ENCODE assay signal across 23 cellular contexts in the genomic region with DNA sequence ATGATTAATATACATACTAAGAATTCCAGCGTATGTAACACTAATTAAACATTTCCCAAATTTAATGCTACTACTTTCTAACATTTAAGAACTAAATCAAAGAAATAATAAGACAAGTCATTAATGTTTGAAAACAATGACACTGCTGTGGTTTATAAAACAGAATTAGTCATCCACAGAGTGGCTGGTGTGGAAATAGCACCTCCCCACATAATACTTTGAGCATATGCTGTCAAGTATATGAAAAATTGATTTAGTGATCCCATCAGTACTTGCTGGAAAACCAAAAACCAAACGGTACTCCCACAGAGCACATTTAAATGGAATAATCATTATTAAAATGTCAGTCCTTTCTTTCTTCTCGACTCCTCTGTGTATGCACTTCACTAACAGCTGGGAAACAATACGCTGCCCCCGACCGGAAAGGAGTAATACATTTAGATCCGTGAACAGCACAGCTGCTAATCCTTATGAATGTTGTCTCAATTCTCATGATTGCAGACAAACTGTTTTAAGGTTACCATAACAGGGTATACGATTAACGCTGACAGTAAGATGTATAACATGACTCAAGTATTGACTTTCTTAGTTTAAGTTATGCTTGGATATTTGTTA.
DNase-seq lines count a peak whose midpoint lies in the region; ATAC-seq and TF ChIP-seq lines count a peak whose summit lies in the region.
"Had no signal": no experiment of that assay in that cellular context is flagged by ENCODE, and none has a peak within 500 bp of the region (broad histone marks: within the 10 kb centered on the region; RNA-seq: fewer than 3 reads in every experiment).

No MANE protein-coding gene starts in this region.

- TF ChIP-seq RAD21 in HCT116 (IDR thresholded peaks at IDR 0.05; ENCODE audit: low read depth), result no peak

- H3K79me2 ChIP-seq in HCT116 (ENCODE audit: insufficient read depth, low read length), result 0 out of 2 replicates have a peak, but pooled peaks cover 3% of the 10 kb centered on the region

- no peaks in the 10 kb centered on the region for H3K9me2 ChIP-seq in HCT116 (ENCODE audit: insufficient read depth)

- peak overlapping the region; percentile 29; the same call in 1 of the 2 replicates for H3K4me2 ChIP-seq in HCT116 (ENCODE audit: low read length)
- H3K4me2 ChIP-seq: BLaER1 had no signal

- ATAC-seq in HCT116 (no peak), GM21360 (IDR thresholded peaks at IDR 0.05; ENCODE audit: unreplicated experiment) (no peak), GM18511 (IDR thresholded peaks at IDR 0.05; ENCODE audit: unreplicated experiment) (no peak)
- ATAC-seq: effector memory CD8-positive, alpha-beta T cell; Panc1 had no signal

- no peaks in the 10 kb centered on the region; a peak in 1 of 4 replicates for H3K36me3 ChIP-seq in HCT116 (ENCODE audit: control insufficient read depth in 1 of 2, insufficient read depth in 2 of 2, low read length in 2 of 2)

- no TSS peak for BruUV-seq in HCT116 (replicated peaks; lab: Mats Ljungman, UMichigan)

- H3K4me3 ChIP-seq in HCT116 (replicated peaks in 1 of 2; ENCODE audit: low read depth in 1 of 2, low read length in 2 of 2), result no peak overlapping the region
- H3K4me3 ChIP-seq: BLaER1, vagina had no signal

- DNase-seq in COLO668 (lab: John Stamatoyannopoulos, UW; ENCODE audit: unreplicated experiment), result peak; percentile 1
- no peak for DNase-seq in HCT116 (ENCODE audit: low read depth, low spot score)
- DNase-seq in amniotic epithelial cell (ENCODE audit: low read depth), result peak; percentile 63
- peak; percentile 14 for DNase-seq in kidney glomerular epithelial cell (lab: John Stamatoyannopoulos, UW)
- DNase-seq in DMS 273 treated with DMSO at 0.1 percent for 48 hours (lab: John Stamatoyannopoulos, UW), result no peak
- DNase-seq: activated CD4-positive, alpha-beta T cell treated with anti-CD3 and anti-CD28 coated beads for 4 hours; activated effector memory CD4-positive, alpha-beta T cell treated with anti-CD3 and anti-CD28 coated beads, Interleukin-2, amount 50 U/mL, for 16 hours; amygdala; DMS153; effector memory CD8-positive, alpha-beta T cell; hypothalamus; kidney; mesendoderm; NCI-H146; NCI-H526 treated with DMSO at 0.1 percent for 48 hours; small intestine; stimulated activated CD4-positive, alpha-beta T cell treated with anti-CD3 and anti-CD28 coated beads, Interleukin-4, amount 100 ng/mL, for 4 hours had no signal

- TF ChIP-seq POLR2A in HCT116 (IDR thresholded peaks at IDR 0.05; ENCODE audit: borderline replicate concordance, extremely low read depth, insufficient read depth, insufficient read length), result no peak

- H3K4me1 ChIP-seq in HCT116 (ENCODE audit: control insufficient read depth in 1 of 2, insufficient read depth in 2 of 2, low read length in 2 of 2), result peaks cover 48 to 62% of the 10 kb centered on the region in 2 experiments

- no peaks in the 10 kb centered on the region for H4K20me1 ChIP-seq in HCT116 (ENCODE audit: insufficient read depth)
- H4K20me1 ChIP-seq: BLaER1 had no signal

- H3K9ac ChIP-seq in HCT116 (ENCODE audit: low read length), result no peak overlapping the region
- H3K9ac ChIP-seq: BLaER1, KMS-11 had no signal

- POLR2A ChIA-PET in HCT116 (lab: Charles Lee), result no interaction called here

- intact Hi-C loops in HCT116 (cut with micrococcal nuclease), result no loop called here

- no peaks in the 10 kb centered on the region for H3K9me3 ChIP-seq in HCT116 (ENCODE audit: control insufficient read depth in 1 of 2, insufficient read depth in 1 of 2, low read depth in 1 of 2, low read length in 2 of 2)
- H3K9me3 ChIP-seq: BLaER1, vagina had no signal

- CTCF ChIA-PET in HCT116 (lab: Charles Lee), result no interaction called here

- no peak overlapping the region for H3K27ac ChIP-seq in HCT116 (ENCODE audit: low read depth, low read length)
- H3K27ac ChIP-seq: BLaER1, KMS-11, vagina had no signal

- H2AFZ ChIP-seq in HCT116 (ENCODE audit: low read depth, low read length, poor library complexity, severe bottlenecking), result no peak overlapping the region

- no peaks in the 10 kb centered on the region for H3K27me3 ChIP-seq in HCT116 (ENCODE audit: insufficient read depth, low read length)
- H3K27me3 ChIP-seq: BLaER1, vagina had no signal

- RAD21 ChIA-PET in HCT116 (lab: Charles Lee; ENCODE audit: low non-redundant PET in 1 of 2, low total read pairs in 2 of 2, uncharacterized antibody in 2 of 2, unreplicated experiment in 2 of 2), result interaction anchor here in 1 of 2 experiments (0.5 kb wide), 1 partner anchor 237 kb away, joined by 3 read pairs; no protein-coding TSS in a partner anchor

- TF ChIP-seq CTCF in HCT116 (IDR thresholded peaks at IDR 0.05 in 2 of 3, conservative IDR thresholded peaks at IDR 0.05 in 1 of 3; ENCODE audit: borderline replicate concordance in 1 of 3, insufficient read depth in 1 of 3, low read depth in 2 of 3, low read length in 2 of 3), result no peak

TF ChIP-seq in HCT116, 20 proteins besides CTCF, POLR2A, EP300 and RAD21:
- no peak for TF ChIP-seq ZFX (IDR thresholded peaks at IDR 0.05)
- TF ChIP-seq CBX3 (IDR thresholded peaks at IDR 0.05; ENCODE audit: low read depth), result no peak
- TF ChIP-seq SRF (IDR thresholded peaks at IDR 0.05; ENCODE audit: low read depth), result no peak
- TF ChIP-seq, protein P1, sequence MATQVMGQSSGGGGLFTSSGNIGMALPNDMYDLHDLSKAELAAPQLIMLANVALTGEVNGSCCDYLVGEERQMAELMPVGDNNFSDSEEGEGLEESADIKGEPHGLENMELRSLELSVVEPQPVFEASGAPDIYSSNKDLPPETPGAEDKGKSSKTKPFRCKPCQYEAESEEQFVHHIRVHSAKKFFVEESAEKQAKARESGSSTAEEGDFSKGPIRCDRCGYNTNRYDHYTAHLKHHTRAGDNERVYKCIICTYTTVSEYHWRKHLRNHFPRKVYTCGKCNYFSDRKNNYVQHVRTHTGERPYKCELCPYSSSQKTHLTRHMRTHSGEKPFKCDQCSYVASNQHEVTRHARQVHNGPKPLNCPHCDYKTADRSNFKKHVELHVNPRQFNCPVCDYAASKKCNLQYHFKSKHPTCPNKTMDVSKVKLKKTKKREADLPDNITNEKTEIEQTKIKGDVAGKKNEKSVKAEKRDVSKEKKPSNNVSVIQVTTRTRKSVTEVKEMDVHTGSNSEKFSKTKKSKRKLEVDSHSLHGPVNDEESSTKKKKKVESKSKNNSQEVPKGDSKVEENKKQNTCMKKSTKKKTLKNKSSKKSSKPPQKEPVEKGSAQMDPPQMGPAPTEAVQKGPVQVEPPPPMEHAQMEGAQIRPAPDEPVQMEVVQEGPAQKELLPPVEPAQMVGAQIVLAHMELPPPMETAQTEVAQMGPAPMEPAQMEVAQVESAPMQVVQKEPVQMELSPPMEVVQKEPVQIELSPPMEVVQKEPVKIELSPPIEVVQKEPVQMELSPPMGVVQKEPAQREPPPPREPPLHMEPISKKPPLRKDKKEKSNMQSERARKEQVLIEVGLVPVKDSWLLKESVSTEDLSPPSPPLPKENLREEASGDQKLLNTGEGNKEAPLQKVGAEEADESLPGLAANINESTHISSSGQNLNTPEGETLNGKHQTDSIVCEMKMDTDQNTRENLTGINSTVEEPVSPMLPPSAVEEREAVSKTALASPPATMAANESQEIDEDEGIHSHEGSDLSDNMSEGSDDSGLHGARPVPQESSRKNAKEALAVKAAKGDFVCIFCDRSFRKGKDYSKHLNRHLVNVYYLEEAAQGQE (IDR thresholded peaks at IDR 0.05; ENCODE audit: low read depth), result no peak
- TF ChIP-seq JUND (IDR thresholded peaks at IDR 0.05), result no peak
- TF ChIP-seq ELF1 (IDR thresholded peaks at IDR 0.05; ENCODE audit: borderline replicate concordance, low read depth), result no peak
- no peak for TF ChIP-seq SP1 (IDR thresholded peaks at IDR 0.05; ENCODE audit: low read depth)
- TF ChIP-seq, protein P2, sequence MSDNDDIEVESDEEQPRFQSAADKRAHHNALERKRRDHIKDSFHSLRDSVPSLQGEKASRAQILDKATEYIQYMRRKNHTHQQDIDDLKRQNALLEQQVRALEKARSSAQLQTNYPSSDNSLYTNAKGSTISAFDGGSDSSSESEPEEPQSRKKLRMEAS (IDR thresholded peaks at IDR 0.05), result no peak
- TF ChIP-seq, protein P3, sequence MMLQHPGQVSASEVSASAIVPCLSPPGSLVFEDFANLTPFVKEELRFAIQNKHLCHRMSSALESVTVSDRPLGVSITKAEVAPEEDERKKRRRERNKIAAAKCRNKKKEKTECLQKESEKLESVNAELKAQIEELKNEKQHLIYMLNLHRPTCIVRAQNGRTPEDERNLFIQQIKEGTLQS (IDR thresholded peaks at IDR 0.05), result no peak
- no peak for TF ChIP-seq SIN3A (IDR thresholded peaks at IDR 0.05; ENCODE audit: low read depth)
- no peak for TF ChIP-seq ZNF274 (IDR thresholded peaks at IDR 0.05; ENCODE audit: low read depth, low read length)
- TF ChIP-seq FOSL1 (IDR thresholded peaks at IDR 0.05; ENCODE audit: low read depth), result no peak
- no peak for TF ChIP-seq POLR2AphosphoS5 (IDR thresholded peaks at IDR 0.05; ENCODE audit: low read depth, low read length)
- TF ChIP-seq EZH2phosphoT487 (IDR thresholded peaks at IDR 0.05; ENCODE audit: borderline replicate concordance), result no peak
- no peak for TF ChIP-seq YY1 (IDR thresholded peaks at IDR 0.05; ENCODE audit: extremely low read depth, insufficient replicate concordance, low read depth, low read length)
- TF ChIP-seq CEBPB (IDR thresholded peaks at IDR 0.05; ENCODE audit: low read depth), result no peak
- no peak for TF ChIP-seq TCF7L2 (IDR thresholded peaks at IDR 0.05; ENCODE audit: borderline replicate concordance, extremely low read depth, insufficient read depth, insufficient read length)
- no peak for TF ChIP-seq EZH2 (IDR thresholded peaks at IDR 0.05)

Comparison
In these comparisons a context has a peak if more than half of its experiments do, and no peak if none do; other contexts are left out.
1. DNase-seq: peak in COLO668 (single experiment), amniotic epithelial cell (single experiment) and kidney glomerular epithelial cell (single experiment); none in HCT116 (single experiment) and DMS 273 treated with DMSO at 0.1 percent for 48 hours (single experiment).